ENCODE assay signal across 9 cellular contexts in genomic region chr10:131972474-131973071, GRCh38. TPM values are rescaled to one million over a fixed set of nuclear protein-coding genes. Genes with fewer than 3 reads are reported as not detected.
DNase-seq lines count a peak whose midpoint lies in the region; ATAC-seq and TF ChIP-seq lines count a peak whose summit lies in the region.
"Had no signal": no experiment of that assay in that cellular context is flagged by ENCODE, and none has a peak within 500 bp of the region (broad histone marks: within the 10 kb centered on the region; RNA-seq: fewer than 3 reads in every experiment).

No MANE protein-coding gene starts in this region.

- H3K27me3 ChIP-seq in RWPE2 (ENCODE audit: insufficient read depth, poor library complexity, severe bottlenecking): no peaks in the 10 kb centered on the region
- H3K27me3 ChIP-seq: uterus had no signal

- CTCF ChIA-PET in MCF 10A (lab: Yijun Ruan, JAX): interaction anchor here (0.5 to 1.7 kb wide), 4 partner anchors 11 to 1061 kb away, joined by 3 to 4 read pairs (median 4); no protein-coding TSS in a partner anchor

- H3K4me3 ChIP-seq in RWPE2 (ENCODE audit: severe bottlenecking): no peak overlapping the region
- H3K4me3 ChIP-seq: uterus had no signal

- peaks cover 68% of the 10 kb centered on the region for H3K36me3 Mint-ChIP-seq in MCF 10A (ENCODE audit: insufficient read depth, unreplicated experiment)

- H3K9me3 Mint-ChIP-seq in MCF 10A (ENCODE audit: unreplicated experiment): no peaks in the 10 kb centered on the region

- no peaks in the 10 kb centered on the region for H3K4me1 ChIP-seq in RWPE2 (ENCODE audit: insufficient read depth, poor library complexity, severe bottlenecking)
- H3K4me1 ChIP-seq: uterus had no signal

- intact Hi-C loops in posterior vena cava (cut with DNase I) (no loop called here), MCF 10A (cut with micrococcal nuclease) (no loop called here)

- ATAC-seq in RWPE2 (ENCODE audit: low read depth): peak; percentile 23; the same call in 1 of the 3 replicates
- ATAC-seq in GM21381 (IDR thresholded peaks at IDR 0.05; ENCODE audit: unreplicated experiment): no peak

- H3K27ac Mint-ChIP-seq in MCF 10A (ENCODE audit: low read depth, unreplicated experiment): no peak overlapping the region

- no peak for TF ChIP-seq CTCF in RWPE2 (IDR thresholded peaks at IDR 0.05; ENCODE audit: poor library complexity, severe bottlenecking)
- no peak for TF ChIP-seq CTCF in MCF 10A (IDR thresholded peaks at IDR 0.05; ENCODE audit: unreplicated experiment)

- H3K27me3 Mint-ChIP-seq in MCF 10A (ENCODE audit: insufficient read depth, unreplicated experiment): no peaks in the 10 kb centered on the region

- POLR2A ChIA-PET in MCF 10A (lab: Yijun Ruan, JAX): interaction anchor here (0.6 to 1.1 kb wide), 3 partner anchors 9 to 85 kb away, joined by 3 to 4 read pairs (median 3); partner anchors contain the start of gene BNIP3

- DNase-seq in DMS53 (lab: John Stamatoyannopoulos, UW): peak; percentile 83
- DNase-seq in RWPE2 (ENCODE audit: low spot score): no peak
- DNase-seq in effector CD8-positive, alpha-beta T cell (lab: John Stamatoyannopoulos, UW): peak; percentile 12
- DNase-seq in posterior vena cava (ENCODE audit: low spot score): peak; percentile 80
- no peak for DNase-seq in OCI-M2 (lab: John Stamatoyannopoulos, UW; ENCODE audit: unreplicated experiment)
- no peak for DNase-seq in MCF 10A (ENCODE audit: unreplicated experiment)
- DNase-seq in NCI-H2107 treated with DMSO at 0.1 percent for 48 hours (lab: John Stamatoyannopoulos, UW; ENCODE audit: unreplicated experiment): no peak

- no peak overlapping the region for H3K4me3 Mint-ChIP-seq in MCF 10A (ENCODE audit: unreplicated experiment)

- H3K27ac ChIP-seq in RWPE2 (ENCODE audit: poor library complexity, severe bottlenecking): peak overlapping the region; percentile 2
- H3K27ac ChIP-seq: uterus had no signal

- H3K4me1 Mint-ChIP-seq in MCF 10A (ENCODE audit: insufficient read depth, unreplicated experiment): no peaks in the 10 kb centered on the region

- no TSS peak for BruUV-seq in MCF 10A (replicated peaks; lab: Mats Ljungman, UMichigan)

- no peaks in the 10 kb centered on the region for H3K9me3 ChIP-seq in RWPE2 (ENCODE audit: severe bottlenecking)
- H3K9me3 ChIP-seq: uterus had no signal

- H3K36me3 ChIP-seq in RWPE2 (ENCODE audit: low read depth): peaks cover 96% of the 10 kb centered on the region
- H3K36me3 ChIP-seq: uterus had no signal

RNA-seq across cellular contexts. Expression of gene BNIP3, which starts 9.2 kb away (rescaled TPM):
- 10 to 100 TPM; 20.1 to 26.8 TPM for total RNA-seq in posterior vena cava
- 47.0 and 53.0 TPM in 2 replicates for total RNA-seq in MCF 10A (2022)

Comparison
In these comparisons a context has a peak if more than half of its experiments do, and no peak if none do; other contexts are left out.
1. DNase-seq: peak in DMS53 (single experiment), effector CD8-positive, alpha-beta T cell (single experiment) and posterior vena cava (single experiment); none in RWPE2 (single experiment), OCI-M2 (single experiment), MCF 10A (single experiment) and NCI-H2107 treated with DMSO at 0.1 percent for 48 hours (single experiment).